In the genomic region with DNA sequence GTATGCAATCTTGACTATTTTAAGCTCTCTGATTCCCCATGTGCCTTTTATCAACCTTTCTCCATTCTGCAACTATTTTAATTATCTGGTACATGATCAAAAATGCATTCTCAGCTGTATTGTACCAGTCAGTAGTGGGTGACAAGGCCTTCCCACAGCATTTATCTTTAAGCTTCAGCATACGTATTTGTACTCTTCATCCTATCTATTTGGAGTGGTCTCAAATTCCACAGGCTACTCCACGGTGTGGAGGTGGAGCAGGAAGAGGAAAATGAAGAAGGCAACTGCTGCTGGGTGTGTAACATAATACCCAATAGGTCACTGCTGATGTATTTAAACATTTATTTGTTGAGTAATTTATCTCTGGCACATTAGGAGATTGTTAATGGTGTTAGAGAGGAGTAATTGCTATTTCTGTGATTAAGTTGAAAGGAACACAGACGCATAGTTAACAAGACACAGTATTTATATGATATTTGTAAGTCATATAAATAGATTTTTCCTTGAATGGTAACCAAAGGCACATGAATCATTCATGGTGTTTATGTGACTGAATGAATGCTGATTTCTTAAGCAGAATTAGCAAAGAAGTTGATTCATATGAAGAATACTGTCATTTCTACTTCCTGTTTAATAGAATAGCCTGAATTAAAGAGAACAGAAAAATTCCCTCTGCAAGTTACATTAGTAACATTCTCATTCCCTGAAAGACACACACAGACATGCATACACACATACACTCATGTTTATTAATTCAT, we compare ENCODE assay signal across 9 cellular contexts.
A peak's percentile ranks its signal among the peaks of the same experiment; 100 is the strongest.
DNase-seq lines count a peak whose midpoint lies in the region; ATAC-seq and TF ChIP-seq lines count a peak whose summit lies in the region.
"Had no signal": no experiment of that assay in that cellular context is flagged by ENCODE, and none has a peak within 500 bp of the region (broad histone marks: within the 10 kb centered on the region; RNA-seq: fewer than 3 reads in every experiment).

No MANE protein-coding gene starts in this region.

- peak; percentile 16 for DNase-seq in DMS153 treated with DMSO at 0.1 percent for 48 hours (lab: John Stamatoyannopoulos, UW; ENCODE audit: unreplicated experiment)
- no peak for DNase-seq in HCT116 (ENCODE audit: low read depth, low spot score)
- peak; percentile 82 for DNase-seq in NCI-H748 treated with DMSO at 0.1 percent for 48 hours (lab: John Stamatoyannopoulos, UW)
- DNase-seq in heart right ventricle, result no peak
- no peak for DNase-seq in naive thymus-derived CD8-positive, alpha-beta T cell
- DNase-seq in HK-2 (ENCODE audit: unreplicated experiment), result no peak
- DNase-seq in NCI-H1694 (lab: John Stamatoyannopoulos, UW), result no peak
- DNase-seq: testis had no signal

- H3K4me3 Mint-ChIP-seq in naive thymus-derived CD8-positive, alpha-beta T cell, result no peak overlapping the region

- no peak for ATAC-seq in HCT116
- peak in 5 of 8 donors; percentile 44 to 73 (median 65) for ATAC-seq in heart right ventricle
- no peak for ATAC-seq in naive thymus-derived CD8-positive, alpha-beta T cell
- no peak for ATAC-seq in GM18867 (IDR thresholded peaks at IDR 0.05; ENCODE audit: unreplicated experiment)

- peak overlapping the region; percentile 40 for H2AFZ ChIP-seq in HCT116 (ENCODE audit: low read depth, low read length, poor library complexity, severe bottlenecking)

- no TSS peak for BruUV-seq in HCT116 (replicated peaks; lab: Mats Ljungman, UMichigan)

- no peak overlapping the region for H3K9ac ChIP-seq in HCT116 (ENCODE audit: low read length)

- H3K4me3 ChIP-seq in HCT116 (replicated peaks in 1 of 2; ENCODE audit: low read depth in 1 of 2, low read length in 2 of 2), result no peak overlapping the region
- H3K4me3 ChIP-seq in heart right ventricle, result no peak overlapping the region
- H3K4me3 ChIP-seq: testis had no signal

- POLR2A ChIA-PET in HCT116 (lab: Charles Lee), result no interaction called here
- POLR2A ChIA-PET in naive thymus-derived CD8-positive, alpha-beta T cell (lab: Charles Lee), result no interaction called here

- H3K9me3 Mint-ChIP-seq in naive thymus-derived CD8-positive, alpha-beta T cell, result peaks cover 0 to 2% (median 0%) of the 10 kb centered on the region in 9 donors

- no peak overlapping the region for H3K27ac ChIP-seq in HCT116 (ENCODE audit: low read depth, low read length)
- peak overlapping the region in 5 of 10 donors; percentile 22 to 58 (median 40) for H3K27ac ChIP-seq in heart right ventricle
- H3K27ac ChIP-seq: testis had no signal

- H3K27me3 ChIP-seq in HCT116 (ENCODE audit: insufficient read depth, low read length) (no peaks in the 10 kb centered on the region), heart right ventricle (no peaks in the 10 kb centered on the region)
- H3K27me3 ChIP-seq: testis had no signal

- H3K27me3 Mint-ChIP-seq in naive thymus-derived CD8-positive, alpha-beta T cell, result peaks cover 2 to 8% (median 7%) of the 10 kb centered on the region in 5 donors

- no peaks in the 10 kb centered on the region for H3K4me1 ChIP-seq in HCT116 (ENCODE audit: control insufficient read depth in 1 of 2, insufficient read depth in 2 of 2, low read length in 2 of 2)
- H3K4me1 ChIP-seq in heart right ventricle, result peaks cover 3 to 36% (median 9%) of the 10 kb centered on the region in 9 donors
- H3K4me1 ChIP-seq: testis had no signal

- H3K36me3 ChIP-seq in HCT116 (ENCODE audit: control insufficient read depth in 1 of 2, insufficient read depth in 2 of 2, low read length in 2 of 2) (no peaks in the 10 kb centered on the region), heart right ventricle (no peaks in the 10 kb centered on the region)

- TF ChIP-seq CTCF in HCT116 (IDR thresholded peaks at IDR 0.05 in 2 of 3, conservative IDR thresholded peaks at IDR 0.05 in 1 of 3; ENCODE audit: borderline replicate concordance in 1 of 3, insufficient read depth in 1 of 3, low read depth in 2 of 3, low read length in 2 of 3) (no peak), heart right ventricle (IDR thresholded peaks at IDR 0.05) (no peak)

- H3K4me2 ChIP-seq in HCT116 (ENCODE audit: low read length), result no peak overlapping the region

- H3K9me2 ChIP-seq in HCT116 (ENCODE audit: insufficient read depth), result no peaks in the 10 kb centered on the region

- H3K79me2 ChIP-seq in HCT116 (ENCODE audit: insufficient read depth, low read length), result no peaks in the 10 kb centered on the region

- H3K36me3 Mint-ChIP-seq in naive thymus-derived CD8-positive, alpha-beta T cell, result no peaks in the 10 kb centered on the region

- WGBS in heart right ventricle, 2 donors, result 19 to 32% methylated on average over 3 of the region's 3 CpGs

- TF ChIP-seq RAD21 in HCT116 (IDR thresholded peaks at IDR 0.05; ENCODE audit: low read depth), result no peak

- no peaks in the 10 kb centered on the region for H3K4me1 Mint-ChIP-seq in naive thymus-derived CD8-positive, alpha-beta T cell

- CTCF ChIA-PET in HCT116 (lab: Charles Lee), result no interaction called here

- H4K20me1 ChIP-seq in HCT116 (ENCODE audit: insufficient read depth), result no peaks in the 10 kb centered on the region

- H3K27ac Mint-ChIP-seq in naive thymus-derived CD8-positive, alpha-beta T cell, result no peak overlapping the region

- RAD21 ChIA-PET in HCT116 (lab: Charles Lee; ENCODE audit: low non-redundant PET in 1 of 2, low total read pairs in 2 of 2, uncharacterized antibody in 2 of 2, unreplicated experiment in 2 of 2), result no interaction called here

- no peak for TF ChIP-seq POLR2A in HCT116 (IDR thresholded peaks at IDR 0.05; ENCODE audit: borderline replicate concordance, extremely low read depth, insufficient read depth, insufficient read length)

- H3K9me3 ChIP-seq in HCT116 (ENCODE audit: control insufficient read depth in 1 of 2, insufficient read depth in 1 of 2, low read depth in 1 of 2, low read length in 2 of 2) (no peaks in the 10 kb centered on the region), heart right ventricle (no peaks in the 10 kb centered on the region)
- H3K9me3 ChIP-seq: testis had no signal

- intact Hi-C loops in HCT116 (cut with micrococcal nuclease), result no loop called here
- intact Hi-C loops in heart right ventricle (cut with DNase I), result no loop called here

TF ChIP-seq in HCT116, 20 proteins besides CTCF, POLR2A, EP300 and RAD21:
- TF ChIP-seq, protein P1, sequence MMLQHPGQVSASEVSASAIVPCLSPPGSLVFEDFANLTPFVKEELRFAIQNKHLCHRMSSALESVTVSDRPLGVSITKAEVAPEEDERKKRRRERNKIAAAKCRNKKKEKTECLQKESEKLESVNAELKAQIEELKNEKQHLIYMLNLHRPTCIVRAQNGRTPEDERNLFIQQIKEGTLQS (IDR thresholded peaks at IDR 0.05), result no peak
- TF ChIP-seq JUND (IDR thresholded peaks at IDR 0.05) (no peak), EGR1 (IDR thresholded peaks at IDR 0.05; ENCODE audit: low read depth) (no peak), SIN3A (IDR thresholded peaks at IDR 0.05; ENCODE audit: low read depth) (no peak), FOSL1 (IDR thresholded peaks at IDR 0.05; ENCODE audit: low read depth) (no peak), SP1 (IDR thresholded peaks at IDR 0.05; ENCODE audit: low read depth) (no peak), EZH2phosphoT487 (IDR thresholded peaks at IDR 0.05; ENCODE audit: borderline replicate concordance) (no peak)

Comparison
In these comparisons a context has a peak if more than half of its experiments do, and no peak if none do; other contexts are left out.
1. DNase-seq: peak in DMS153 treated with DMSO at 0.1 percent for 48 hours (single experiment) and NCI-H748 treated with DMSO at 0.1 percent for 48 hours (single experiment); none in HCT116 (single experiment), heart right ventricle (0 of 2), naive thymus-derived CD8-positive, alpha-beta T cell (0 of 10), HK-2 (single experiment) and NCI-H1694 (single experiment).
2. ATAC-seq: peak in heart right ventricle (5 of 8); none in HCT116 (single experiment), naive thymus-derived CD8-positive, alpha-beta T cell (0 of 2) and GM18867 (single experiment).